ENCODE assay signal across 31 cellular contexts in the genomic region with DNA sequence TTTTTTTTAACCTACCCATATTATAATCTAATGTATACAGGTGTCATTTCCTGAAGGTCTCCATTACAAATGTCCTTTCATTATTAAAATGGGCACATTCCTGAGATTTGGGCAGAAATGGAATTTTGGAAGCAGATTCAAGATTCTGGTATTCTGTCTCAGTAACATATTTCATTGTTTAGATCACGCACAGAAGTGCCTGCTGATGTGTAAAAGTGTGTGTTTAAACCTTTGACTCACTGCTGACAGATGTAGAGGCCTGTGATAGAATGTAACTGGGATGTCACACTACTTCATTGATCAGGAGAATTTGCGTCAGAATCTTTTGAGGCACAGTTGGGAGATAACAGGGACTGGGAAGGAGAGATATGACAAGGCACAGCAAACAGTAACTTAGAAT.
DNase-seq lines count a peak whose midpoint lies in the region; ATAC-seq, FAIRE-seq and TF ChIP-seq lines count a peak whose summit lies in the region.
"Had no signal": no experiment of that assay in that cellular context is flagged by ENCODE, and none has a peak within 500 bp of the region (broad histone marks: within the 10 kb centered on the region; RNA-seq: fewer than 3 reads in every experiment).

No MANE protein-coding gene starts in this region.

- no peaks in the 10 kb centered on the region for H3F3A ChIP-seq in PC-3 (ENCODE audit: low read length, unreplicated experiment)

- H3K36me3 ChIP-seq in PC-3 (ENCODE audit: low read depth, low read length) (no peaks in the 10 kb centered on the region), bronchial epithelial cell (ENCODE audit: control insufficient read depth, insufficient read depth, low read length) (no peaks in the 10 kb centered on the region)
- H3K36me3 ChIP-seq: transverse colon had no signal

- BruUV-seq in PC-3 (replicated peaks; lab: Mats Ljungman, UMichigan): no TSS peak

- no peak for FAIRE-seq in bronchial epithelial cell (lab: Jason Lieb, UNC)
- FAIRE-seq: frontal cortex, HTR-8/SVneo, TTC549 had no signal

- peak; percentile 70 for ATAC-seq in PC-3
- ATAC-seq in HG02763 (IDR thresholded peaks at IDR 0.05; ENCODE audit: unreplicated experiment): no peak
- no peak for ATAC-seq in GM21423 (IDR thresholded peaks at IDR 0.05; ENCODE audit: unreplicated experiment)
- ATAC-seq in GM18858 (IDR thresholded peaks at IDR 0.05; ENCODE audit: unreplicated experiment): no peak
- ATAC-seq: GM23338; heart right ventricle; naive thymus-derived CD4-positive, alpha-beta T cell; psoas muscle; sciatic nerve; T-cell had no signal

- H2AFZ ChIP-seq in PC-3 (ENCODE audit: low read length): no peak overlapping the region
- H2AFZ ChIP-seq: GM23338 had no signal

- H3K4me2 ChIP-seq in PC-3 (ENCODE audit: low read length): no peak overlapping the region
- H3K4me2 ChIP-seq: GM23338 had no signal

- no peaks in the 10 kb centered on the region for H3K9me3 Mint-ChIP-seq in T-helper 1 cell treated with Interleukin-12 subunit alpha and Interleukin-12 subunit beta and Interleukin-4 antibody, amounts not matched to agents 30 μg/mL and 1 μg/mL, for 36 hours
- H3K9me3 Mint-ChIP-seq: brain, T-cell had no signal

- peaks cover 5% of the 10 kb centered on the region; the same call in 1 of the 2 replicates for H3K4me1 ChIP-seq in PC-3 (ENCODE audit: insufficient read depth, low read length)
- H3K4me1 ChIP-seq: psoas muscle had no signal

- DNase-seq in T-helper 1 cell: no peak
- peak; percentile 23 for DNase-seq in AG08395 (ENCODE audit: low spot score)
- DNase-seq in PC-3: peak; percentile 48
- peak; percentile 45 for DNase-seq in bronchial epithelial cell (ENCODE audit: low read depth)
- DNase-seq: activated CD4-positive, CD25-positive, alpha-beta regulatory T cell; activated naive CD4-positive, alpha-beta T cell; Calu3; DMS79; heart right ventricle; KBM-7; naive thymus-derived CD4-positive, alpha-beta T cell; NCI-H1105 treated with DMSO at 0.1 percent for 48 hours; NCI-H187 treated with DMSO at 0.1 percent for 48 hours; NCI-H2171; nucleus accumbens; psoas muscle; stimulated activated CD4-positive, alpha-beta T cell treated with anti-CD3 and anti-CD28 coated beads, Interleukin-4, amount 100 ng/mL, for 1 hour; T-cell; transverse colon had no signal

- H3K4me3 ChIP-seq in PC-3 (ENCODE audit: low read length): no peak overlapping the region
- no peak overlapping the region for H3K4me3 ChIP-seq in bronchial epithelial cell (ENCODE audit: low read depth, low read length)
- H3K4me3 ChIP-seq: GM23338, heart right ventricle, psoas muscle, transverse colon had no signal

- no peaks in the 10 kb centered on the region for H3K9me2 ChIP-seq in PC-3 (replicated peaks; ENCODE audit: low read length)

- H3K27ac ChIP-seq in PC-3 (ENCODE audit: low read length): peak overlapping the region; percentile 50
- H3K27ac ChIP-seq: 22Rv1, heart right ventricle, psoas muscle, transverse colon had no signal

- CTCF ChIA-PET in PC-3 (lab: Charles Lee): no interaction called here

- H4K20me1 ChIP-seq in PC-3 (ENCODE audit: low read length): no peaks in the 10 kb centered on the region

- peaks cover 7% of the 10 kb centered on the region for H3K36me3 Mint-ChIP-seq in T-helper 1 cell treated with Interleukin-12 subunit alpha and Interleukin-12 subunit beta and Interleukin-4 antibody, amounts not matched to agents 30 μg/mL and 1 μg/mL, for 36 hours (ENCODE audit: low read depth)

- intact Hi-C loops in PC-3 (cut with micrococcal nuclease): no loop called here

- H3K9me3 ChIP-seq in PC-3 (ENCODE audit: low read length): no peaks in the 10 kb centered on the region
- H3K9me3 ChIP-seq: heart right ventricle, psoas muscle, transverse colon had no signal

- no peak for TF ChIP-seq CTCF in PC-3 (conservative IDR thresholded peaks at IDR 0.05; ENCODE audit: low read depth, low read length)
- no peak for TF ChIP-seq CTCF in bronchial epithelial cell (IDR thresholded peaks at IDR 0.05; ENCODE audit: insufficient read depth, low read length, severe bottlenecking)

- POLR2A ChIA-PET in PC-3 (lab: Charles Lee; ENCODE audit: unreplicated experiment): no interaction called here

- no peak overlapping the region for H3K9ac ChIP-seq in PC-3 (ENCODE audit: low read length)

- H3K4me3 Mint-ChIP-seq in T-helper 1 cell treated with Interleukin-12 subunit alpha and Interleukin-12 subunit beta and Interleukin-4 antibody, amounts not matched to agents 30 μg/mL and 1 μg/mL, for 36 hours: no peak overlapping the region
- H3K4me3 Mint-ChIP-seq: brain, GM23338, mesothelial cell of epicardium, T-cell had no signal

- no peaks in the 10 kb centered on the region for H3K27me3 ChIP-seq in PC-3 (ENCODE audit: low read length)
- H3K27me3 ChIP-seq in bronchial epithelial cell (ENCODE audit: control insufficient read depth, insufficient read depth, low read length): no peaks in the 10 kb centered on the region
- H3K27me3 ChIP-seq: heart right ventricle, transverse colon had no signal

- no peaks in the 10 kb centered on the region for H3K27me3 Mint-ChIP-seq in T-helper 1 cell treated with Interleukin-12 subunit alpha and Interleukin-12 subunit beta and Interleukin-4 antibody, amounts not matched to agents 30 μg/mL and 1 μg/mL, for 36 hours (ENCODE audit: low read depth)
- H3K27me3 Mint-ChIP-seq: brain; naive thymus-derived CD4-positive, alpha-beta T cell; T-cell had no signal

- peaks cover 37% of the 10 kb centered on the region for H3K4me1 Mint-ChIP-seq in T-helper 1 cell treated with Interleukin-12 subunit alpha and Interleukin-12 subunit beta and Interleukin-4 antibody, amounts not matched to agents 30 μg/mL and 1 μg/mL, for 36 hours (ENCODE audit: low read depth)

- H3K27ac Mint-ChIP-seq in T-helper 1 cell treated with Interleukin-12 subunit alpha and Interleukin-12 subunit beta and Interleukin-4 antibody, amounts not matched to agents 30 μg/mL and 1 μg/mL, for 36 hours: peak overlapping the region; percentile 89
- H3K27ac Mint-ChIP-seq: brain, GM23338, mesothelial cell of epicardium, T-cell had no signal

- H3K79me2 ChIP-seq in PC-3 (ENCODE audit: low read length): no peaks in the 10 kb centered on the region

Comparison
In these comparisons a context has a peak if more than half of its experiments do, and no peak if none do; other contexts are left out.
1. DNase-seq: peak in AG08395 (single experiment), PC-3 (single experiment) and bronchial epithelial cell (single experiment); none in T-helper 1 cell (0 of 5).